ENCODE assay signal across 1 cellular context in the genomic region with DNA sequence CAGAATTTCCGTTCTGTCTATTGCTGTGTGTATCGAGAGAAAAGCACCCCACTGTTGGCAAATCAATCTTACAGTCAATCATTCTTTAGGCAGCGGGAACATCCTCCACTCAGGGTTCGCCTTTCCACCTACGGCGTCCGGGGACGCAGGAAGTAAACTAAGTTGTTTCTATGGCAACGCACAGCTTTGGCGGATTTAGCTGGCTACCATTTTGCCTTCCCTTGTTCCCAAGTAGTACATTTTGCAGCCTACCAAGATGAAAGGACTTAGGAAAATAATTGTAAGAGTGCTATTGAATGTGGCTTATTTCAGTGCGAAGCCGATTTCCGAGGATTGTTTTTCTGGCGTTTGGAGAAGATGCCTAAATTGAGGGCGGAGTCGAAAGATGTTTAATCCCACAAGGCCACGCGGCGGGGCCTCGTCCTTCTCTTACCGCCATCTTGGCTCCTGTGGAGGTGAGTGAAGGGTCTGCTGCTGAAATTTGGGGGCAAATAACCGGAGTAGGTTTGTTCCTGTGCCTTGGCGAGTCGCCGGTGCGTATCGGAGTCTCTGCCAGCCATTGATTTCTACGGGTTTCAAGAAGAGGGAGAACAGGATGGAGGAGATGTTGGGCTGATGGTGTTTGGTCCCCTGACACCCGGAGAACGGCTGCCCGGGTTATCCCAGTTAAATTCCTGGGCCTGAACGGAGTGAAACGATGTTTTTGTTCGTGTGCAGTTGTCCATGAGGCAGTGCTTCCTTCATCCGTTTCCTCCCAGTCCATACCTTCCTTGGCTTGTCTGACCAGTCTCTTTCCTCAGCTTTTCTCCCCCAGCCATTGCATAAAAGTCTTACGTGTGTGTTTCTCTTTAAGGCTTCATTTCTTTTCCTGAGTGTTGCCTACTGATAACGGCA.
TF ChIP-seq lines count a peak whose summit lies in the region.

A gene (plus strand): TSS at position 424 of the 894 bp plus-strand sequence. CDS start 778 bp downstream, outside the sequence.

TF ChIP-seq in K562, 482 proteins besides CTCF, POLR2A, EP300 and RAD21 (continued from another document and continues in another):
- TF ChIP-seq, protein P1, sequence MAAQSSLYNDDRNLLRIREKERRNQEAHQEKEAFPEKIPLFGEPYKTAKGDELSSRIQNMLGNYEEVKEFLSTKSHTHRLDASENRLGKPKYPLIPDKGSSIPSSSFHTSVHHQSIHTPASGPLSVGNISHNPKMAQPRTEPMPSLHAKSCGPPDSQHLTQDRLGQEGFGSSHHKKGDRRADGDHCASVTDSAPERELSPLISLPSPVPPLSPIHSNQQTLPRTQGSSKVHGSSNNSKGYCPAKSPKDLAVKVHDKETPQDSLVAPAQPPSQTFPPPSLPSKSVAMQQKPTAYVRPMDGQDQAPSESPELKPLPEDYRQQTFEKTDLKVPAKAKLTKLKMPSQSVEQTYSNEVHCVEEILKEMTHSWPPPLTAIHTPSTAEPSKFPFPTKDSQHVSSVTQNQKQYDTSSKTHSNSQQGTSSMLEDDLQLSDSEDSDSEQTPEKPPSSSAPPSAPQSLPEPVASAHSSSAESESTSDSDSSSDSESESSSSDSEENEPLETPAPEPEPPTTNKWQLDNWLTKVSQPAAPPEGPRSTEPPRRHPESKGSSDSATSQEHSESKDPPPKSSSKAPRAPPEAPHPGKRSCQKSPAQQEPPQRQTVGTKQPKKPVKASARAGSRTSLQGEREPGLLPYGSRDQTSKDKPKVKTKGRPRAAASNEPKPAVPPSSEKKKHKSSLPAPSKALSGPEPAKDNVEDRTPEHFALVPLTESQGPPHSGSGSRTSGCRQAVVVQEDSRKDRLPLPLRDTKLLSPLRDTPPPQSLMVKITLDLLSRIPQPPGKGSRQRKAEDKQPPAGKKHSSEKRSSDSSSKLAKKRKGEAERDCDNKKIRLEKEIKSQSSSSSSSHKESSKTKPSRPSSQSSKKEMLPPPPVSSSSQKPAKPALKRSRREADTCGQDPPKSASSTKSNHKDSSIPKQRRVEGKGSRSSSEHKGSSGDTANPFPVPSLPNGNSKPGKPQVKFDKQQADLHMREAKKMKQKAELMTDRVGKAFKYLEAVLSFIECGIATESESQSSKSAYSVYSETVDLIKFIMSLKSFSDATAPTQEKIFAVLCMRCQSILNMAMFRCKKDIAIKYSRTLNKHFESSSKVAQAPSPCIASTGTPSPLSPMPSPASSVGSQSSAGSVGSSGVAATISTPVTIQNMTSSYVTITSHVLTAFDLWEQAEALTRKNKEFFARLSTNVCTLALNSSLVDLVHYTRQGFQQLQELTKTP (IDR thresholded peaks at IDR 0.05; ENCODE audit: low read depth in 1 of 2, partially characterized antibody in 2 of 2), result peak; percentile 79 to 84
- no peak for TF ChIP-seq ZKSCAN8 (CRISPR knock-in tag; IDR thresholded peaks at IDR 0.05)
- peak; percentile 81; the same call in 1 of the 2 replicates for TF ChIP-seq DIDO1 (tag; IDR thresholded peaks at IDR 0.05; ENCODE audit: low read depth)
- TF ChIP-seq NONO (IDR thresholded peaks at IDR 0.05; ENCODE audit: low read depth in 2 of 2, low read length in 1 of 2), result 0 out of 4 replicates have a peak, but pooled peaks of 1 of the 2 experiments have one; percentile 7
- peak; percentile 98 for TF ChIP-seq BRD4 (IDR thresholded peaks at IDR 0.05)
- no peak for TF ChIP-seq ATF1 (CRISPR knock-in tag; IDR thresholded peaks at IDR 0.05)
- TF ChIP-seq ATF1 (tag; IDR thresholded peaks at IDR 0.05), result peak; percentile 59
- TF ChIP-seq ZNF197 (CRISPR knock-in tag; IDR thresholded peaks at IDR 0.05; ENCODE audit: low read depth), result 0 out of 2 replicates have a peak, but pooled peaks have one; percentile 71
- TF ChIP-seq NBN (IDR thresholded peaks at IDR 0.05; ENCODE audit: low read depth), result no peak
- TF ChIP-seq FOSL1 (tag; conservative IDR thresholded peaks at IDR 0.05), result 0 out of 2 replicates have a peak, but pooled peaks have one; percentile 11
- peak; percentile 57; the same call in 1 of the 2 replicates for TF ChIP-seq RFX5 (IDR thresholded peaks at IDR 0.05; ENCODE audit: low read depth, low read length)
- TF ChIP-seq, protein P2, sequence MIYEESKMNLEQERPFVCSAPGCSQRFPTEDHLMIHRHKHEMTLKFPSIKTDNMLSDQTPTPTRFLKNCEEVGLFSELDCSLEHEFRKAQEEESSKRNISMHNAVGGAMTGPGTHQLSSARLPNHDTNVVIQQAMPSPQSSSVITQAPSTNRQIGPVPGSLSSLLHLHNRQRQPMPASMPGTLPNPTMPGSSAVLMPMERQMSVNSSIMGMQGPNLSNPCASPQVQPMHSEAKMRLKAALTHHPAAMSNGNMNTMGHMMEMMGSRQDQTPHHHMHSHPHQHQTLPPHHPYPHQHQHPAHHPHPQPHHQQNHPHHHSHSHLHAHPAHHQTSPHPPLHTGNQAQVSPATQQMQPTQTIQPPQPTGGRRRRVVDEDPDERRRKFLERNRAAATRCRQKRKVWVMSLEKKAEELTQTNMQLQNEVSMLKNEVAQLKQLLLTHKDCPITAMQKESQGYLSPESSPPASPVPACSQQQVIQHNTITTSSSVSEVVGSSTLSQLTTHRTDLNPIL (CRISPR knock-in tag; IDR thresholded peaks at IDR 0.05), result 0 out of 2 replicates have a peak, but pooled peaks have one; percentile 22
- TF ChIP-seq ZNF644 (tag; IDR thresholded peaks at IDR 0.05; ENCODE audit: low read depth), result peak; percentile 84
- TF ChIP-seq, protein P3, sequence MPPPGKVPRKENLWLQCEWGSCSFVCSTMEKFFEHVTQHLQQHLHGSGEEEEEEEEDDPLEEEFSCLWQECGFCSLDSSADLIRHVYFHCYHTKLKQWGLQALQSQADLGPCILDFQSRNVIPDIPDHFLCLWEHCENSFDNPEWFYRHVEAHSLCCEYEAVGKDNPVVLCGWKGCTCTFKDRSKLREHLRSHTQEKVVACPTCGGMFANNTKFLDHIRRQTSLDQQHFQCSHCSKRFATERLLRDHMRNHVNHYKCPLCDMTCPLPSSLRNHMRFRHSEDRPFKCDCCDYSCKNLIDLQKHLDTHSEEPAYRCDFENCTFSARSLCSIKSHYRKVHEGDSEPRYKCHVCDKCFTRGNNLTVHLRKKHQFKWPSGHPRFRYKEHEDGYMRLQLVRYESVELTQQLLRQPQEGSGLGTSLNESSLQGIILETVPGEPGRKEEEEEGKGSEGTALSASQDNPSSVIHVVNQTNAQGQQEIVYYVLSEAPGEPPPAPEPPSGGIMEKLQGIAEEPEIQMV (tag; conservative IDR thresholded peaks at IDR 0.05; ENCODE audit: low read depth), result peak; percentile 75; the same call in 1 of the 2 replicates
- peak; percentile 16 for TF ChIP-seq ZBTB8A (IDR thresholded peaks at IDR 0.05; ENCODE audit: partially characterized antibody)
- TF ChIP-seq POLR2AphosphoS5 (IDR thresholded peaks at IDR 0.05; ENCODE audit: control insufficient read depth, insufficient read depth, low read depth, low read length), result peak; percentile 98
- no peak for TF ChIP-seq NR2C2 (CRISPR knock-in tag; IDR thresholded peaks at IDR 0.05)
- peak; percentile 80 for TF ChIP-seq NR2C2 (tag; IDR thresholded peaks at IDR 0.05)
- TF ChIP-seq, protein P4, sequence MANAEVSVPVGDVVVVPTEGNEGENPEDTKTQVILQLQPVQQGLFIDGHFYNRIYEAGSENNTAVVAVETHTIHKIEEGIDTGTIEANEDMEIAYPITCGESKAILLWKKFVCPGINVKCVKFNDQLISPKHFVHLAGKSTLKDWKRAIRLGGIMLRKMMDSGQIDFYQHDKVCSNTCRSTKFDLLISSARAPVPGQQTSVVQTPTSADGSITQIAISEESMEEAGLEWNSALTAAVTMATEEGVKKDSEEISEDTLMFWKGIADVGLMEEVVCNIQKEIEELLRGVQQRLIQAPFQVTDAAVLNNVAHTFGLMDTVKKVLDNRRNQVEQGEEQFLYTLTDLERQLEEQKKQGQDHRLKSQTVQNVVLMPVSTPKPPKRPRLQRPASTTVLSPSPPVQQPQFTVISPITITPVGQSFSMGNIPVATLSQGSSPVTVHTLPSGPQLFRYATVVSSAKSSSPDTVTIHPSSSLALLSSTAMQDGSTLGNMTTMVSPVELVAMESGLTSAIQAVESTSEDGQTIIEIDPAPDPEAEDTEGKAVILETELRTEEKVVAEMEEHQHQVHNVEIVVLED (CRISPR knock-in tag; IDR thresholded peaks at IDR 0.05), result peak; percentile 13; the same call in 1 of the 2 replicates
- peak; percentile 100 for TF ChIP-seq RFX1 (IDR thresholded peaks at IDR 0.05)
- TF ChIP-seq TRIM28 (IDR thresholded peaks at IDR 0.05), result 0 out of 2 replicates have a peak, but pooled peaks have one; percentile 15
- TF ChIP-seq, protein P5, sequence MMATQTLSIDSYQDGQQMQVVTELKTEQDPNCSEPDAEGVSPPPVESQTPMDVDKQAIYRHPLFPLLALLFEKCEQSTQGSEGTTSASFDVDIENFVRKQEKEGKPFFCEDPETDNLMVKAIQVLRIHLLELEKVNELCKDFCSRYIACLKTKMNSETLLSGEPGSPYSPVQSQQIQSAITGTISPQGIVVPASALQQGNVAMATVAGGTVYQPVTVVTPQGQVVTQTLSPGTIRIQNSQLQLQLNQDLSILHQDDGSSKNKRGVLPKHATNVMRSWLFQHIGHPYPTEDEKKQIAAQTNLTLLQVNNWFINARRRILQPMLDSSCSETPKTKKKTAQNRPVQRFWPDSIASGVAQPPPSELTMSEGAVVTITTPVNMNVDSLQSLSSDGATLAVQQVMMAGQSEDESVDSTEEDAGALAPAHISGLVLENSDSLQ (IDR thresholded peaks at IDR 0.05), result peak; percentile 95
- peak; percentile 25; the same call in 1 of the 2 replicates for TF ChIP-seq EGR1 (conservative IDR thresholded peaks at IDR 0.05)
- TF ChIP-seq MTA3 (IDR thresholded peaks at IDR 0.05; ENCODE audit: borderline replicate concordance), result peak; percentile 67; the same call in 1 of the 2 replicates
- TF ChIP-seq MTA1 (IDR thresholded peaks at IDR 0.05; ENCODE audit: borderline replicate concordance), result peak; percentile 89
- 0 out of 4 replicates have a peak, but pooled peaks of 1 of the 2 experiments have one; percentile 30 for TF ChIP-seq FOXA3 (CRISPR knock-in tag; conservative IDR thresholded peaks at IDR 0.05 in 1 of 2, IDR thresholded peaks at IDR 0.05 in 1 of 2)
- peak; percentile 58 for TF ChIP-seq RB1 (IDR thresholded peaks at IDR 0.05; ENCODE audit: low read depth)
- TF ChIP-seq ELF2 (CRISPR knock-in tag; IDR thresholded peaks at IDR 0.05), result peak; percentile 77; the same call in 1 of the 2 replicates
- no peak for TF ChIP-seq POU5F1 (IDR thresholded peaks at IDR 0.05; ENCODE audit: borderline replicate concordance, low read depth, low read length, partially characterized antibody)
- TF ChIP-seq, protein P6, sequence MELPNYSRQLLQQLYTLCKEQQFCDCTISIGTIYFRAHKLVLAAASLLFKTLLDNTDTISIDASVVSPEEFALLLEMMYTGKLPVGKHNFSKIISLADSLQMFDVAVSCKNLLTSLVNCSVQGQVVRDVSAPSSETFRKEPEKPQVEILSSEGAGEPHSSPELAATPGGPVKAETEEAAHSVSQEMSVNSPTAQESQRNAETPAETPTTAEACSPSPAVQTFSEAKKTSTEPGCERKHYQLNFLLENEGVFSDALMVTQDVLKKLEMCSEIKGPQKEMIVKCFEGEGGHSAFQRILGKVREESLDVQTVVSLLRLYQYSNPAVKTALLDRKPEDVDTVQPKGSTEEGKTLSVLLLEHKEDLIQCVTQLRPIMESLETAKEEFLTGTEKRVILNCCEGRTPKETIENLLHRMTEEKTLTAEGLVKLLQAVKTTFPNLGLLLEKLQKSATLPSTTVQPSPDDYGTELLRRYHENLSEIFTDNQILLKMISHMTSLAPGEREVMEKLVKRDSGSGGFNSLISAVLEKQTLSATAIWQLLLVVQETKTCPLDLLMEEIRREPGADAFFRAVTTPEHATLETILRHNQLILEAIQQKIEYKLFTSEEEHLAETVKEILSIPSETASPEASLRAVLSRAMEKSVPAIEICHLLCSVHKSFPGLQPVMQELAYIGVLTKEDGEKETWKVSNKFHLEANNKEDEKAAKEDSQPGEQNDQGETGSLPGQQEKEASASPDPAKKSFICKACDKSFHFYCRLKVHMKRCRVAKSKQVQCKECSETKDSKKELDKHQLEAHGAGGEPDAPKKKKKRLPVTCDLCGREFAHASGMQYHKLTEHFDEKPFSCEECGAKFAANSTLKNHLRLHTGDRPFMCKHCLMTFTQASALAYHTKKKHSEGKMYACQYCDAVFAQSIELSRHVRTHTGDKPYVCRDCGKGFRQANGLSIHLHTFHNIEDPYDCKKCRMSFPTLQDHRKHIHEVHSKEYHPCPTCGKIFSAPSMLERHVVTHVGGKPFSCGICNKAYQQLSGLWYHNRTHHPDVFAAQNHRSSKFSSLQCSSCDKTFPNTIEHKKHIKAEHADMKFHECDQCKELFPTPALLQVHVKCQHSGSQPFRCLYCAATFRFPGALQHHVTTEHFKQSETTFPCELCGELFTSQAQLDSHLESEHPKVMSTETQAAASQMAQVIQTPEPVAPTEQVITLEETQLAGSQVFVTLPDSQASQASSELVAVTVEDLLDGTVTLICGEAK (IDR thresholded peaks at IDR 0.05), result peak; percentile 93
- TF ChIP-seq, protein P6 (CRISPR knock-in tag; IDR thresholded peaks at IDR 0.05), result no peak
- TF ChIP-seq RCOR1 (IDR thresholded peaks at IDR 0.05; ENCODE audit: borderline replicate concordance in 1 of 2, low read depth in 2 of 2, low read length in 2 of 2), result peak in 1 of 2 experiments; percentile 47; a peak in 2 of 4 replicates
- TF ChIP-seq ETV1 (tag; conservative IDR thresholded peaks at IDR 0.05; ENCODE audit: low read depth), result peak; percentile 85
- peak; percentile 86 to 97 (median 93) for TF ChIP-seq YY1 (IDR thresholded peaks at IDR 0.05; ENCODE audit: borderline replicate concordance in 1 of 3, control insufficient read depth in 1 of 3, extremely low read depth in 1 of 3, insufficient read depth in 3 of 3, insufficient read length in 1 of 3, insufficient replicate concordance in 2 of 3, low read depth in 1 of 3, low read length in 2 of 3)
